ENCODE assay signal across 27 cellular contexts in genomic region chr19:55689366-55690108, GRCh38. TPM values are rescaled to one million over a fixed set of nuclear protein-coding genes. Genes with fewer than 3 reads are reported as not detected.
A peak's percentile ranks its signal among the peaks of the same experiment; 100 is the strongest.
DNase-seq lines count a peak whose midpoint lies in the region; ATAC-seq lines count a peak whose summit lies in the region.
"Had no signal": no experiment of that assay in that cellular context is flagged by ENCODE, and none has a peak within 500 bp of the region (broad histone marks: within the 10 kb centered on the region; RNA-seq: fewer than 3 reads in every experiment).

No MANE protein-coding gene starts in this region.

- ATAC-seq in left ventricle myocardium superior = no peak
- no peak for ATAC-seq in Right ventricle myocardium inferior
- ATAC-seq in right cardiac atrium = no peak
- ATAC-seq: activated CD8-positive, alpha-beta memory T cell treated with anti-CD3 and anti-CD28 coated beads, Interleukin-2, amount 10 ng/mL, durations not matched to agents 7 days and 5 days; sciatic nerve had no signal

- H3K9me3 ChIP-seq in right cardiac atrium (ENCODE audit: control insufficient read depth, low read length) = no peaks in the 10 kb centered on the region
- H3K9me3 ChIP-seq: ascending aorta, esophagus muscularis mucosa, thoracic aorta had no signal

- intact Hi-C loops in left ventricle myocardium superior (cut with micrococcal nuclease) (no loop called here), Right ventricle myocardium inferior (cut with DNase I) (no loop called here), right cardiac atrium (cut with DNase I) (no loop called here), posterior vena cava (cut with DNase I) (no loop called here)
- intact Hi-C loops in activated T-helper 1 cell treated with anti-CD3 and anti-CD28 coated beads, Interleukin-12 subunit alpha, Interleukin-12 subunit beta, Interleukin-2, Interleukin-4 antibody, amounts not matched to agents 30 ng/mL and 10 ng/mL and 1 ng/mL, durations not matched to agents 14 hours and 24 hours and 36 hours (cut with micrococcal nuclease) = no loop called here

- no peak overlapping the region for H3K4me3 Mint-ChIP-seq in activated T-helper 1 cell treated with anti-CD3 and anti-CD28 coated beads, Interleukin-12 subunit alpha, Interleukin-12 subunit beta, Interleukin-2, Interleukin-4 antibody, amounts not matched to agents 30 ng/mL and 10 ng/mL and 1 ng/mL, durations not matched to agents 14 hours and 24 hours and 36 hours
- H3K4me3 Mint-ChIP-seq: activated CD8-positive, alpha-beta memory T cell treated with anti-CD3 and anti-CD28 coated beads, Interleukin-2, amount 10 ng/mL, durations not matched to agents 7 days and 5 days; activated naive CD4-positive, alpha-beta T cell treated with anti-CD3 and anti-CD28 coated beads, Interleukin-2, amount 50 U/mL, for 24 hours; neural crest cell had no signal

- peak; percentile 23 for DNase-seq in left ventricle myocardium superior
- DNase-seq in Right ventricle myocardium inferior (ENCODE audit: missing footprints) = no peak
- DNase-seq in right cardiac atrium = peak in 2 of 3 donors; percentile 49 to 54
- peak; percentile 75 for DNase-seq in posterior vena cava (ENCODE audit: low spot score)
- no peak for DNase-seq in NCI-H748 (lab: John Stamatoyannopoulos, UW; ENCODE audit: unreplicated experiment)
- no peak for DNase-seq in NCI-H1436 treated with DMSO at 0.1 percent for 48 hours (lab: John Stamatoyannopoulos, UW)
- no peak for DNase-seq in activated T-helper 1 cell treated with anti-CD3 and anti-CD28 coated beads, Interleukin-12 subunit alpha, Interleukin-12 subunit beta, Interleukin-2, Interleukin-4 antibody, amounts not matched to agents 30 ng/mL and 10 ng/mL and 1 ng/mL, durations not matched to agents 14 hours and 24 hours and 36 hours (ENCODE audit: low spot score)
- DNase-seq: ACHN; activated CD4-positive, CD25-positive, alpha-beta regulatory T cell; activated CD8-positive, alpha-beta memory T cell treated with anti-CD3 and anti-CD28 coated beads, Interleukin-2, amount 10 ng/mL, durations not matched to agents 7 days and 5 days; C1 segment of cervical spinal cord; DND-41; foreskin melanocyte; KG1; midbrain; MM.1S; NCI-H1417 treated with DMSO at 0.1 percent for 48 hours; stimulated activated CD4-positive, alpha-beta T cell treated with anti-CD3 and anti-CD28 coated beads, Interleukin-15, amount 100 ng/mL, for 24 hours; stimulated activated naive CD4-positive, alpha-beta T cell treated with Interleukin-2 at 50 U/mL for 16 hours; T-helper 1 cell had no signal

- no peak overlapping the region for H3K4me3 ChIP-seq in right cardiac atrium (ENCODE audit: low read length)
- H3K4me3 ChIP-seq: ascending aorta, cardiac muscle cell, esophagus muscularis mucosa, thoracic aorta had no signal

- no peaks in the 10 kb centered on the region for H3K27me3 Mint-ChIP-seq in activated T-helper 1 cell treated with anti-CD3 and anti-CD28 coated beads, Interleukin-12 subunit alpha, Interleukin-12 subunit beta, Interleukin-2, Interleukin-4 antibody, amounts not matched to agents 30 ng/mL and 10 ng/mL and 1 ng/mL, durations not matched to agents 14 hours and 24 hours and 36 hours (ENCODE audit: insufficient read depth)
- H3K27me3 Mint-ChIP-seq: activated CD8-positive, alpha-beta memory T cell treated with anti-CD3 and anti-CD28 coated beads, Interleukin-2, amount 10 ng/mL, durations not matched to agents 7 days and 5 days; activated naive CD4-positive, alpha-beta T cell treated with anti-CD3 and anti-CD28 coated beads, Interleukin-2, amount 50 U/mL, for 24 hours had no signal

- H3K9me3 Mint-ChIP-seq in activated T-helper 1 cell treated with anti-CD3 and anti-CD28 coated beads, Interleukin-12 subunit alpha, Interleukin-12 subunit beta, Interleukin-2, Interleukin-4 antibody, amounts not matched to agents 30 ng/mL and 10 ng/mL and 1 ng/mL, durations not matched to agents 14 hours and 24 hours and 36 hours = no peaks in the 10 kb centered on the region
- H3K9me3 Mint-ChIP-seq: activated naive CD4-positive, alpha-beta T cell treated with anti-CD3 and anti-CD28 coated beads, Interleukin-2, amount 50 U/mL, for 24 hours; neural crest cell had no signal

- no peak overlapping the region for H3K27ac ChIP-seq in right cardiac atrium (ENCODE audit: low read length)
- H3K27ac ChIP-seq: ascending aorta, cardiac muscle cell, esophagus muscularis mucosa, thoracic aorta had no signal

- H3K36me3 Mint-ChIP-seq in activated T-helper 1 cell treated with anti-CD3 and anti-CD28 coated beads, Interleukin-12 subunit alpha, Interleukin-12 subunit beta, Interleukin-2, Interleukin-4 antibody, amounts not matched to agents 30 ng/mL and 10 ng/mL and 1 ng/mL, durations not matched to agents 14 hours and 24 hours and 36 hours (ENCODE audit: low read depth) = peaks cover 11% of the 10 kb centered on the region
- H3K36me3 Mint-ChIP-seq: activated naive CD4-positive, alpha-beta T cell treated with anti-CD3 and anti-CD28 coated beads, Interleukin-2, amount 50 U/mL, for 24 hours had no signal

- no peaks in the 10 kb centered on the region for H3K4me1 Mint-ChIP-seq in activated T-helper 1 cell treated with anti-CD3 and anti-CD28 coated beads, Interleukin-12 subunit alpha, Interleukin-12 subunit beta, Interleukin-2, Interleukin-4 antibody, amounts not matched to agents 30 ng/mL and 10 ng/mL and 1 ng/mL, durations not matched to agents 14 hours and 24 hours and 36 hours (ENCODE audit: low read depth)
- H3K4me1 Mint-ChIP-seq: activated CD8-positive, alpha-beta memory T cell treated with anti-CD3 and anti-CD28 coated beads, Interleukin-2, amount 10 ng/mL, durations not matched to agents 7 days and 5 days; neural crest cell had no signal

- no peak overlapping the region for H3K27ac Mint-ChIP-seq in activated T-helper 1 cell treated with anti-CD3 and anti-CD28 coated beads, Interleukin-12 subunit alpha, Interleukin-12 subunit beta, Interleukin-2, Interleukin-4 antibody, amounts not matched to agents 30 ng/mL and 10 ng/mL and 1 ng/mL, durations not matched to agents 14 hours and 24 hours and 36 hours
- H3K27ac Mint-ChIP-seq: activated CD8-positive, alpha-beta memory T cell treated with anti-CD3 and anti-CD28 coated beads, Interleukin-2, amount 10 ng/mL, durations not matched to agents 7 days and 5 days had no signal

- 92% methylated on average over 35 of the region's 35 CpGs for WGBS in right cardiac atrium

- no peaks in the 10 kb centered on the region for H3K4me1 ChIP-seq in right cardiac atrium (ENCODE audit: control insufficient read depth, insufficient read depth, low read length)
- H3K4me1 ChIP-seq: ascending aorta had no signal

- H3K27me3 ChIP-seq in right cardiac atrium (ENCODE audit: control insufficient read depth, insufficient read depth) = no peaks in the 10 kb centered on the region
- H3K27me3 ChIP-seq: ascending aorta, cardiac muscle cell, esophagus muscularis mucosa had no signal

RNA-seq across cellular contexts. Expression of gene EPN1, which starts 14.5 kb away (rescaled TPM):
- total RNA-seq in left ventricle myocardium superior = 250 TPM
- 213 TPM for total RNA-seq in Right ventricle myocardium inferior
- total RNA-seq in right cardiac atrium = 100 to 1,000 TPM; 175 to 232 (median 208) TPM
- polyA plus RNA-seq in right cardiac atrium = 187 TPM
- total RNA-seq in posterior vena cava = 10 to 100 TPM; 75.5 to 76.4 TPM
- 46.0 and 48.3 TPM in 2 replicates for total RNA-seq in activated T-helper 1 cell treated with anti-CD3 and anti-CD28 coated beads, Interleukin-12 subunit alpha, Interleukin-12 subunit beta, Interleukin-2, Interleukin-4 antibody, amounts not matched to agents 30 ng/mL and 10 ng/mL and 1 ng/mL, durations not matched to agents 14 hours and 24 hours and 36 hours

RNA-seq across cellular contexts. Expression of gene U2AF2, which starts 34.7 kb away (rescaled TPM):
- total RNA-seq in left ventricle myocardium superior = 79.9 TPM
- total RNA-seq in Right ventricle myocardium inferior = 74.5 TPM
- total RNA-seq in right cardiac atrium = 100 to 1,000 TPM in 1 of 4 donors, 10 to 100 TPM in 3; 87.5 to 101 (median 90.4) TPM
- 76.0 TPM for polyA plus RNA-seq in right cardiac atrium
- 10 to 100 TPM; 89.3 to 91.7 TPM for total RNA-seq in posterior vena cava
- total RNA-seq in activated T-helper 1 cell treated with anti-CD3 and anti-CD28 coated beads, Interleukin-12 subunit alpha, Interleukin-12 subunit beta, Interleukin-2, Interleukin-4 antibody, amounts not matched to agents 30 ng/mL and 10 ng/mL and 1 ng/mL, durations not matched to agents 14 hours and 24 hours and 36 hours = 384 and 394 TPM in 2 replicates

RNA-seq across cellular contexts. Expression of gene CCDC106, which starts 41.5 kb away (rescaled TPM):
- 16.8 TPM for total RNA-seq in left ventricle myocardium superior
- 17.4 TPM for total RNA-seq in Right ventricle myocardium inferior
- 10 to 100 TPM; 23.6 to 26.6 (median 24.3) TPM for total RNA-seq in right cardiac atrium
- 30.4 TPM for polyA plus RNA-seq in right cardiac atrium
- 10 to 100 TPM in 1 of 2 donors, 1 to 10 TPM in 1; 8.6 to 13.6 TPM for total RNA-seq in posterior vena cava
- 7.3 and 9.0 TPM in 2 replicates for total RNA-seq in activated T-helper 1 cell treated with anti-CD3 and anti-CD28 coated beads, Interleukin-12 subunit alpha, Interleukin-12 subunit beta, Interleukin-2, Interleukin-4 antibody, amounts not matched to agents 30 ng/mL and 10 ng/mL and 1 ng/mL, durations not matched to agents 14 hours and 24 hours and 36 hours

RNA-seq across cellular contexts. Expression of gene ZNF581, which starts 46.1 kb away (rescaled TPM):
- total RNA-seq in left ventricle myocardium superior (9.4 TPM), Right ventricle myocardium inferior (7.4 TPM), right cardiac atrium (10 to 100 TPM in 1 of 4 donors, 1 to 10 TPM in 3; 7.7 to 12.5 (median 9.3) TPM), posterior vena cava (10 to 100 TPM in 1 of 2 donors, 1 to 10 TPM in 1; 8.0 to 12.0 TPM)
- polyA plus RNA-seq in right cardiac atrium = 6.3 TPM
- total RNA-seq in activated T-helper 1 cell treated with anti-CD3 and anti-CD28 coated beads, Interleukin-12 subunit alpha, Interleukin-12 subunit beta, Interleukin-2, Interleukin-4 antibody, amounts not matched to agents 30 ng/mL and 10 ng/mL and 1 ng/mL, durations not matched to agents 14 hours and 24 hours and 36 hours = 35.6 and 36.4 TPM in 2 replicates

RNA-seq across cellular contexts. Expression of gene NLRP9, which starts 48.7 kb away (rescaled TPM):
- total RNA-seq in left ventricle myocardium superior (not detected), Right ventricle myocardium inferior (not detected), right cardiac atrium (not detected), posterior vena cava (not detected)
- polyA plus RNA-seq in right cardiac atrium = not detected
- not detected in 2 replicates for total RNA-seq in activated T-helper 1 cell treated with anti-CD3 and anti-CD28 coated beads, Interleukin-12 subunit alpha, Interleukin-12 subunit beta, Interleukin-2, Interleukin-4 antibody, amounts not matched to agents 30 ng/mL and 10 ng/mL and 1 ng/mL, durations not matched to agents 14 hours and 24 hours and 36 hours
- total RNA-seq: activated CD8-positive, alpha-beta memory T cell treated with anti-CD3 and anti-CD28 coated beads, Interleukin-2, amount 10 ng/mL, durations not matched to agents 7 days and 5 days; ascending aorta; cardiac muscle cell; esophagus muscularis mucosa; neural crest cell; sciatic nerve; thoracic aorta had no signal
- polyA plus RNA-seq: cardiac muscle cell had no signal

Comparison
In these comparisons a context has a peak if more than half of its experiments do, and no peak if none do; other contexts are left out.
1. DNase-seq: peak in left ventricle myocardium superior (single experiment), right cardiac atrium (2 of 3) and posterior vena cava (single experiment); none in Right ventricle myocardium inferior (single experiment), NCI-H748 (single experiment), NCI-H1436 treated with DMSO at 0.1 percent for 48 hours (single experiment) and activated T-helper 1 cell treated with anti-CD3 and anti-CD28 coated beads, Interleukin-12 subunit alpha, Interleukin-12 subunit beta, Interleukin-2, Interleukin-4 antibody, amounts not matched to agents 30 ng/mL and 10 ng/mL and 1 ng/mL, durations not matched to agents 14 hours and 24 hours and 36 hours (single experiment).